Comparison of ENCODE assay signal across 9 cellular contexts in the genomic region with DNA sequence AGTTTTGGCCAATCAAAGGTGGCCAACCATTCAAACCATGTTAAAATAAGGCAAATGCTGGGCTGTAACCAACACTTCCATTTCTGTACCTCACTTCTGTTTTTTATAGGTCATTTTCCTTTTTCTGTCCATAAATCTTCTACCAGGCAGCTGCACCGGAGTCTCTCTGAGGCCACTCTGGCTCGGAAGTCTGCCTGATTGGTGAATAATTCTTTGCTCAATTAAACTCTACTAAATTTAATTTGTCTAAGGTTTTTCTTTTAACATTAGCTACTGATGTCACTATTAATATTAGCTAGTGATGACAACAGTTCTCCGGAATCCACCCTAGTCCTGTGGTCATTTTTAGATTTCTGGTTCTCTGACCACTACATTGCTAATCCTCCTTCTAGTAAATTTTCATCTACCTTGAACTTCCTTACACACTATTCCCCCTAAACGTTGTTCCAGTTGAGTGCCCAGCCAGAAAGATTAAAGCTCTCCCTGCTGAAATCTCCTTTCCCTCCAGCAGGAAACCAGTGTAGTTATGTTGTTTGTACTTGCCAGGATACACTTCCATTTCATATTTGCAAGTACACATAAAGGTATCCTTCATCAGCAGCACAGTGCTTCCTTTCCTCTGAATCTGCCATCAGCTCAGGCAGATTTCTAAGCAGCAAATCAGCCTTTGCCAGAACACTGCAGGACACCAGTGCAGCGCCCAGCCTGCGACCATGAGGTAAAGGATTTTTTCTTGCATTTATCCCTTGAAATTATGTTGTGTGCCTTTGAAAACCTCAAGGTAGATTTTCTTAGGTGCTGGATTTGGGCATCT. TPM values are rescaled to one million over a fixed set of nuclear protein-coding genes. Genes with fewer than 3 reads are reported as not detected.
DNase-seq lines count a peak whose midpoint lies in the region; ATAC-seq, FAIRE-seq and TF ChIP-seq lines count a peak whose summit lies in the region.
"Had no signal": no experiment of that assay in that cellular context is flagged by ENCODE, and none has a peak within 500 bp of the region (broad histone marks: within the 10 kb centered on the region; RNA-seq: fewer than 3 reads in every experiment).

No MANE protein-coding gene starts in this region.

- H2BK5ac ChIP-seq in trophoblast cell (ENCODE audit: low read depth, low read length, poor library complexity), result no peak overlapping the region

- no peak overlapping the region for H3K4me3 Mint-ChIP-seq in natural killer cell treated with Interleukin-12 subunit alpha and Interleukin-12 subunit beta and Interleukin-15 and Interleukin-18, amount 100 ng/mL, for 72 hours
- H3K4me3 Mint-ChIP-seq: activated B cell treated with CpG ODN at 0.5 μM for 24 hours had no signal

- no peaks in the 10 kb centered on the region for H3K27me3 ChIP-seq in Peyer's patch
- H3K27me3 ChIP-seq in trophoblast cell (ENCODE audit: insufficient read depth, low read length), result no peaks in the 10 kb centered on the region

- H3K27ac ChIP-seq in Peyer's patch (peak overlapping the region; percentile 1 to 76 (median 39)), trophoblast cell (ENCODE audit: low read depth, low read length) (no peak overlapping the region)

- H3K27ac Mint-ChIP-seq in natural killer cell treated with Interleukin-12 subunit alpha and Interleukin-12 subunit beta and Interleukin-15 and Interleukin-18, amount 100 ng/mL, for 72 hours, result no peak overlapping the region
- H3K27ac Mint-ChIP-seq: activated B cell treated with CpG ODN at 0.5 μM for 24 hours had no signal

- no peak overlapping the region for H3K4me3 ChIP-seq in Peyer's patch
- H3K4me3 ChIP-seq in fibroblast of villous mesenchyme (ENCODE audit: low read depth, low read length), result no peak overlapping the region
- no peak overlapping the region for H3K4me3 ChIP-seq in trophoblast cell (ENCODE audit: low read depth, low read length)

- H3K79me2 ChIP-seq in trophoblast cell (ENCODE audit: control insufficient read depth, insufficient read depth, low read length, poor library complexity), result no peaks in the 10 kb centered on the region

- no peak for TF ChIP-seq POLR2A in Peyer's patch (IDR thresholded peaks at IDR 0.05)
- TF ChIP-seq POLR2A in GM12891 (IDR thresholded peaks at IDR 0.05; ENCODE audit: low read depth, low read length), result no peak

- peaks cover 0 to 5% (median 0%) of the 10 kb centered on the region in 4 donors for H3K4me1 ChIP-seq in Peyer's patch
- peaks cover 0 to 3% of the 10 kb centered on the region in 2 experiments for H3K4me1 ChIP-seq in trophoblast cell (ENCODE audit: control insufficient read depth in 1 of 2, insufficient read depth in 2 of 2, low read length in 2 of 2)

- H4K12ac ChIP-seq in trophoblast cell (ENCODE audit: low read depth, low read length), result no peak overlapping the region

- no peaks in the 10 kb centered on the region for H3K36me3 Mint-ChIP-seq in natural killer cell treated with Interleukin-12 subunit alpha and Interleukin-12 subunit beta and Interleukin-15 and Interleukin-18, amount 100 ng/mL, for 72 hours

- H3K4ac ChIP-seq in trophoblast cell (ENCODE audit: low read depth, low read length), result no peak overlapping the region

- no peak overlapping the region for H3K23ac ChIP-seq in trophoblast cell (ENCODE audit: low read length)

- no peak for ATAC-seq in GM18520 (IDR thresholded peaks at IDR 0.05; ENCODE audit: unreplicated experiment)
- ATAC-seq in natural killer cell treated with Interleukin-12 subunit alpha and Interleukin-12 subunit beta and Interleukin-15 and Interleukin-18, amount 100 ng/mL, for 72 hours, result no peak

- H4K8ac ChIP-seq in trophoblast cell (ENCODE audit: low read depth, low read length), result peak overlapping the region; percentile 91

- DNase-seq in DMS153 treated with DMSO at 0.1 percent for 48 hours (lab: John Stamatoyannopoulos, UW; ENCODE audit: unreplicated experiment) (peak; percentile 75), Peyer's patch (no peak), fibroblast of villous mesenchyme (ENCODE audit: low read depth) (peak; percentile 38), trophoblast cell (no peak), hippocampal formation (lab: John Stamatoyannopoulos, UW) (no peak), GM12891 (ENCODE audit: insufficient read length, low spot score) (no peak)
- no peak for DNase-seq in natural killer cell treated with Interleukin-12 subunit alpha and Interleukin-12 subunit beta and Interleukin-15 and Interleukin-18, amount 100 ng/mL, for 72 hours (ENCODE audit: low spot score)
- DNase-seq: activated B cell treated with CpG ODN at 0.5 μM for 24 hours had no signal

- no peak overlapping the region for H3K9ac ChIP-seq in trophoblast cell (ENCODE audit: low read length)

- H3K36me3 ChIP-seq in Peyer's patch, result no peaks in the 10 kb centered on the region
- H3K36me3 ChIP-seq in trophoblast cell (ENCODE audit: control insufficient read depth in 1 of 2, insufficient read depth in 2 of 2, low read length in 2 of 2), result no peaks in the 10 kb centered on the region

- no peak for FAIRE-seq in GM12891 (lab: Jason Lieb, UNC)

- no peak overlapping the region for H4K91ac ChIP-seq in trophoblast cell (ENCODE audit: low read depth, low read length)

- TF ChIP-seq CTCF in Peyer's patch (IDR thresholded peaks at IDR 0.05) (no peak), fibroblast of villous mesenchyme (IDR thresholded peaks at IDR 0.05; ENCODE audit: insufficient read depth, low read depth, low read length) (no peak)

- H2BK120ac ChIP-seq in trophoblast cell (ENCODE audit: insufficient read depth, low read length, poor library complexity), result no peak overlapping the region

- no peak overlapping the region for H3K14ac ChIP-seq in trophoblast cell (ENCODE audit: low read length)

- peaks cover 20% of the 10 kb centered on the region in 2 donors for H3K27me3 Mint-ChIP-seq in natural killer cell treated with Interleukin-12 subunit alpha and Interleukin-12 subunit beta and Interleukin-15 and Interleukin-18, amount 100 ng/mL, for 72 hours

- peaks cover 2% of the 10 kb centered on the region for H3K79me1 ChIP-seq in trophoblast cell (ENCODE audit: low read length)

- no peak overlapping the region for H3K18ac ChIP-seq in trophoblast cell (ENCODE audit: low read length)

- H2AFZ ChIP-seq in trophoblast cell (ENCODE audit: insufficient read depth, low read length, poor library complexity), result peak overlapping the region; percentile 8

- H3K4me2 ChIP-seq in trophoblast cell (ENCODE audit: low read length), result no peak overlapping the region

- H3K9me3 ChIP-seq in Peyer's patch (no peaks in the 10 kb centered on the region), trophoblast cell (ENCODE audit: insufficient read depth, low read depth, low read length) (no peaks in the 10 kb centered on the region)

- H3K4me1 Mint-ChIP-seq in natural killer cell treated with Interleukin-12 subunit alpha and Interleukin-12 subunit beta and Interleukin-15 and Interleukin-18, amount 100 ng/mL, for 72 hours (ENCODE audit: low read depth in 2 of 2), result no peaks in the 10 kb centered on the region

- H3K9me3 Mint-ChIP-seq in natural killer cell treated with Interleukin-12 subunit alpha and Interleukin-12 subunit beta and Interleukin-15 and Interleukin-18, amount 100 ng/mL, for 72 hours, result no peaks in the 10 kb centered on the region
- H3K9me3 Mint-ChIP-seq: activated B cell treated with CpG ODN at 0.5 μM for 24 hours had no signal

- no peak overlapping the region for H2AK5ac ChIP-seq in trophoblast cell (ENCODE audit: low read length)

- no CpG with 5 or more reads among the region's 6 CpGs for WGBS in trophoblast cell (ENCODE audit: extremely low coverage, insufficient coverage, insufficient read length)

- no peak overlapping the region for H2BK12ac ChIP-seq in trophoblast cell (ENCODE audit: low read length)

TF ChIP-seq in GM12891, 5 proteins besides CTCF, POLR2A, EP300 and RAD21:
- no peak for TF ChIP-seq SPI1 (IDR thresholded peaks at IDR 0.05; ENCODE audit: low read depth, low read length)
- no peak for TF ChIP-seq PAX5 (IDR thresholded peaks at IDR 0.05; ENCODE audit: insufficient read depth, low read length, severe bottlenecking)
- TF ChIP-seq POU2F2 (IDR thresholded peaks at IDR 0.05; ENCODE audit: low read depth, low read length), result no peak
- TF ChIP-seq POLR2AphosphoS5 (IDR thresholded peaks at IDR 0.05; ENCODE audit: low read depth, low read length), result no peak
- TF ChIP-seq TAF1 (IDR thresholded peaks at IDR 0.05; ENCODE audit: low read depth, low read length), result no peak

RNA-seq across cellular contexts. Expression of a gene that starts 18.5 kb away (rescaled TPM):
- 10 to 100 TPM in 1 of 4 donors, 1 to 10 TPM in 3; 3.3 to 10.9 (median 4.7) TPM for total RNA-seq in Peyer's patch
- total RNA-seq in fibroblast of villous mesenchyme, result 10.3 and 22.9 TPM in 2 replicates
- polyA plus RNA-seq in trophoblast cell (2013), result 0.05 and 0.06 TPM in 2 replicates
- 1 to 10 TPM; 1.5 to 1.7 TPM for total RNA-seq in natural killer cell treated with Interleukin-12 subunit alpha and Interleukin-12 subunit beta and Interleukin-15 and Interleukin-18, amount 100 ng/mL, for 72 hours
- 7.0 TPM for polyA plus RNA-seq in GM12891 (2012; ENCODE audit: low read depth, missing spikeins)

RNA-seq across cellular contexts. Expression of a gene that starts 31.8 kb away (rescaled TPM):
- 100 to 1,000 TPM in 2 of 4 donors, 10 to 100 TPM in 2; 30.5 to 349 (median 116) TPM for total RNA-seq in Peyer's patch
- 105 and 232 TPM in 2 replicates for total RNA-seq in fibroblast of villous mesenchyme
- 27.3 and 27.4 TPM in 2 replicates for polyA plus RNA-seq in trophoblast cell (2013)
- 10 to 100 TPM; 13.0 to 24.8 TPM for total RNA-seq in natural killer cell treated with Interleukin-12 subunit alpha and Interleukin-12 subunit beta and Interleukin-15 and Interleukin-18, amount 100 ng/mL, for 72 hours
- polyA plus RNA-seq in GM12891 (2012; ENCODE audit: low read depth, missing spikeins), result 22.6 TPM

RNA-seq across cellular contexts. Expression of a gene that starts 44.4 kb away (rescaled TPM):
- 10 to 100 TPM; 10.6 to 16.4 (median 13.7) TPM for total RNA-seq in Peyer's patch
- 61.8 and 90.2 TPM in 2 replicates for total RNA-seq in fibroblast of villous mesenchyme
- 0.11 and 0.14 TPM in 2 replicates for polyA plus RNA-seq in trophoblast cell (2013)
- 1 to 10 TPM; 2.6 to 3.0 TPM for total RNA-seq in natural killer cell treated with Interleukin-12 subunit alpha and Interleukin-12 subunit beta and Interleukin-15 and Interleukin-18, amount 100 ng/mL, for 72 hours
- 42.4 TPM for polyA plus RNA-seq in GM12891 (2012; ENCODE audit: low read depth, missing spikeins)

Comparison
In these comparisons a context has a peak if more than half of its experiments do, and no peak if none do; other contexts are left out.
1. DNase-seq: peak in DMS153 treated with DMSO at 0.1 percent for 48 hours (single experiment) and fibroblast of villous mesenchyme (single experiment); none in Peyer's patch (0 of 3), trophoblast cell (0 of 2), hippocampal formation (0 of 2), natural killer cell treated with Interleukin-12 subunit alpha and Interleukin-12 subunit beta and Interleukin-15 and Interleukin-18, amount 100 ng/mL, for 72 hours (single experiment) and GM12891 (single experiment).